In genomic region chr2:30670453-30670852, GRCh38 we compare ENCODE assay signal across 1 cellular context.
TF ChIP-seq lines count a peak whose summit lies in the region.

No MANE protein-coding gene starts in this region.

TF ChIP-seq in WTC11, 78 proteins besides CTCF, POLR2A, EP300 and RAD21 (continued from another document):
- TF ChIP-seq ZSCAN18 (CRISPR knock-in tag; IDR thresholded peaks at IDR 0.05) = no peak
- no peak for TF ChIP-seq MYBL2 (CRISPR knock-in tag; IDR thresholded peaks at IDR 0.05)
- TF ChIP-seq SOX15 (CRISPR knock-in tag; IDR thresholded peaks at IDR 0.05) = no peak
- TF ChIP-seq, protein P1, sequence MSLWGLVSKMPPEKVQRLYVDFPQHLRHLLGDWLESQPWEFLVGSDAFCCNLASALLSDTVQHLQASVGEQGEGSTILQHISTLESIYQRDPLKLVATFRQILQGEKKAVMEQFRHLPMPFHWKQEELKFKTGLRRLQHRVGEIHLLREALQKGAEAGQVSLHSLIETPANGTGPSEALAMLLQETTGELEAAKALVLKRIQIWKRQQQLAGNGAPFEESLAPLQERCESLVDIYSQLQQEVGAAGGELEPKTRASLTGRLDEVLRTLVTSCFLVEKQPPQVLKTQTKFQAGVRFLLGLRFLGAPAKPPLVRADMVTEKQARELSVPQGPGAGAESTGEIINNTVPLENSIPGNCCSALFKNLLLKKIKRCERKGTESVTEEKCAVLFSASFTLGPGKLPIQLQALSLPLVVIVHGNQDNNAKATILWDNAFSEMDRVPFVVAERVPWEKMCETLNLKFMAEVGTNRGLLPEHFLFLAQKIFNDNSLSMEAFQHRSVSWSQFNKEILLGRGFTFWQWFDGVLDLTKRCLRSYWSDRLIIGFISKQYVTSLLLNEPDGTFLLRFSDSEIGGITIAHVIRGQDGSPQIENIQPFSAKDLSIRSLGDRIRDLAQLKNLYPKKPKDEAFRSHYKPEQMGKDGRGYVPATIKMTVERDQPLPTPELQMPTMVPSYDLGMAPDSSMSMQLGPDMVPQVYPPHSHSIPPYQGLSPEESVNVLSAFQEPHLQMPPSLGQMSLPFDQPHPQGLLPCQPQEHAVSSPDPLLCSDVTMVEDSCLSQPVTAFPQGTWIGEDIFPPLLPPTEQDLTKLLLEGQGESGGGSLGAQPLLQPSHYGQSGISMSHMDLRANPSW (CRISPR knock-in tag; conservative IDR thresholded peaks at IDR 0.05; ENCODE audit: low read depth) = no peak
- no peak for TF ChIP-seq CDX4 (CRISPR knock-in tag; IDR thresholded peaks at IDR 0.05; ENCODE audit: borderline replicate concordance)
- TF ChIP-seq PRRX2 (CRISPR knock-in tag; IDR thresholded peaks at IDR 0.05) = no peak
